Comparison of ENCODE assay signal across 8 cellular contexts in genomic region chr17:2212328-2212981, GRCh38.
DNase-seq lines count a peak whose midpoint lies in the region; ATAC-seq lines count a peak whose summit lies in the region.

No MANE protein-coding gene starts in this region.

- no peaks in the 10 kb centered on the region for H3K27me3 ChIP-seq in skeletal muscle satellite cell (ENCODE audit: control insufficient read depth, insufficient read depth, low read length)

- ATAC-seq in activated naive CD8-positive, alpha-beta T cell treated with anti-CD3 and anti-CD28 coated beads, Interleukin-2, amount 10 ng/mL, durations not matched to agents 7 days and 5 days (ENCODE audit: low read depth): no peak
- ATAC-seq in left cardiac atrium: peak; percentile 40 to 54

- peaks cover 47% of the 10 kb centered on the region for H3K4me1 Mint-ChIP-seq in activated naive CD8-positive, alpha-beta T cell treated with anti-CD3 and anti-CD28 coated beads, Interleukin-2, amount 10 ng/mL, durations not matched to agents 7 days and 5 days

- peaks cover 50% of the 10 kb centered on the region for H3K4me1 ChIP-seq in skeletal muscle satellite cell (ENCODE audit: control insufficient read depth, insufficient read depth, low read length)

- POLR2A ChIA-PET in activated naive CD8-positive, alpha-beta T cell treated with anti-CD3 and anti-CD28 coated beads, Interleukin-2, amount 10 ng/mL, durations not matched to agents 7 days and 5 days (lab: Charles Lee): interaction anchor here (2.8 kb wide), 1 partner anchor 9 kb away, joined by 12 read pairs; no protein-coding TSS in a partner anchor

- no peaks in the 10 kb centered on the region for H3K9me3 ChIP-seq in skeletal muscle satellite cell (replicated peaks; ENCODE audit: low read length)

- H3K9me3 Mint-ChIP-seq in activated naive CD8-positive, alpha-beta T cell treated with anti-CD3 and anti-CD28 coated beads, Interleukin-2, amount 10 ng/mL, durations not matched to agents 7 days and 5 days: no peaks in the 10 kb centered on the region

- H3K4me3 Mint-ChIP-seq in activated naive CD8-positive, alpha-beta T cell treated with anti-CD3 and anti-CD28 coated beads, Interleukin-2, amount 10 ng/mL, durations not matched to agents 7 days and 5 days: peak overlapping the region; percentile 17

- peak overlapping the region; percentile 72 for H3K9ac ChIP-seq in skeletal muscle satellite cell (ENCODE audit: low read depth, low read length)

- no peaks in the 10 kb centered on the region for H3K27me3 Mint-ChIP-seq in activated naive CD8-positive, alpha-beta T cell treated with anti-CD3 and anti-CD28 coated beads, Interleukin-2, amount 10 ng/mL, durations not matched to agents 7 days and 5 days

- peak overlapping the region; percentile 76 for H3K4me2 ChIP-seq in skeletal muscle satellite cell (ENCODE audit: low read length)

- DNase-seq in GM04503 (ENCODE audit: low read depth): peak; percentile 77
- DNase-seq in activated naive CD8-positive, alpha-beta T cell treated with anti-CD3 and anti-CD28 coated beads, Interleukin-2, amount 10 ng/mL, durations not matched to agents 7 days and 5 days: no peak
- DNase-seq in left cardiac atrium: peak; percentile 58
- DNase-seq in stimulated activated CD4-positive, alpha-beta T cell treated with anti-CD3 and anti-CD28 coated beads, Interleukin-1b, Interleukin-23, amount 100 ng/mL, for 48 hours: no peak
- no peak for DNase-seq in occipital lobe (lab: John Stamatoyannopoulos, UW)
- DNase-seq in effector CD4-positive, alpha-beta T cell: no peak
- no peak for DNase-seq in cerebellum (ENCODE audit: low spot score)

- peaks cover 20% of the 10 kb centered on the region for H3K36me3 Mint-ChIP-seq in activated naive CD8-positive, alpha-beta T cell treated with anti-CD3 and anti-CD28 coated beads, Interleukin-2, amount 10 ng/mL, durations not matched to agents 7 days and 5 days

- H3K4me3 ChIP-seq in skeletal muscle satellite cell (ENCODE audit: low read length): peak overlapping the region; percentile 55

- intact Hi-C loops in left cardiac atrium (cut with DNase I): loop anchor here in 1 of 2 donors (5.0 kb wide), 1 partner anchor 35 kb away; no protein-coding TSS in a partner anchor

- H3K27ac Mint-ChIP-seq in activated naive CD8-positive, alpha-beta T cell treated with anti-CD3 and anti-CD28 coated beads, Interleukin-2, amount 10 ng/mL, durations not matched to agents 7 days and 5 days: peak overlapping the region; percentile 5

- no peaks in the 10 kb centered on the region for H3K36me3 ChIP-seq in skeletal muscle satellite cell (ENCODE audit: insufficient read depth, low read length)

Comparison
In these comparisons a context has a peak if more than half of its experiments do, and no peak if none do; other contexts are left out.
1. DNase-seq: peak in GM04503 (single experiment) and left cardiac atrium (single experiment); none in activated naive CD8-positive, alpha-beta T cell treated with anti-CD3 and anti-CD28 coated beads, Interleukin-2, amount 10 ng/mL, durations not matched to agents 7 days and 5 days (single experiment), stimulated activated CD4-positive, alpha-beta T cell treated with anti-CD3 and anti-CD28 coated beads, Interleukin-1b, Interleukin-23, amount 100 ng/mL, for 48 hours (single experiment), occipital lobe (single experiment), effector CD4-positive, alpha-beta T cell (single experiment) and cerebellum (single experiment).